In the genomic region with DNA sequence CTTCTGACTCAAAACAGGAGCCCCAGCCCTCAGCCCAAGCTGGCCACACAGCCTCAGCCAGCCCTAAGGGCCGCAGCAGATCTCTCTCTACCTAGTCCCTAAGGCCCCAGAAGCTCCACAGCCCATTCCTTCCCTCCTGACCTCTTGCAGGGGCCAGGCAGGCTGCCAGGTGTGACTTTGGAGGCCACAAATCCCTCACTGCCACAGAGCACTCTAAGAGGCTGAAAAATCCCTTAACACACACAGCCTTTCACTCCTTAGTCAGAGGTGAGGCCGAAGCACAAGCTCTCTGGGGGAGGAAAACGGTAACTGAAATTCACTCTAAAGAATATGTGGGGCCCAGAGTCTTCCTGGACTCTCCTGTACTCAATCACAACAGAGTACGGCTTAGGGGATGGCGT, we compare ENCODE assay signal across 21 cellular contexts. TPM values are rescaled to one million over a fixed set of nuclear protein-coding genes. Genes with fewer than 3 reads are reported as not detected.
DNase-seq lines count a peak whose midpoint lies in the region; ATAC-seq, FAIRE-seq and TF ChIP-seq lines count a peak whose summit lies in the region.
"Had no signal": no experiment of that assay in that cellular context is flagged by ENCODE, and none has a peak within 500 bp of the region (broad histone marks: within the 10 kb centered on the region; RNA-seq: fewer than 3 reads in every experiment).

No MANE protein-coding gene starts in this region.

- H3K27me3 ChIP-seq in Panc1 (ENCODE audit: control insufficient read depth, insufficient read depth, low read length) (no peaks in the 10 kb centered on the region), thyroid gland (no peaks in the 10 kb centered on the region)
- H3K27me3 ChIP-seq: suprapubic skin had no signal

- H3K27me3 Mint-ChIP-seq in activated T-helper 2 cell treated with anti-CD3 and anti-CD28 coated beads, Interferon-gamma antibody, Interleukin-2, Interleukin-4, amounts not matched to agents 10 μg/mL and 5 μg/mL and 100 μg/mL, durations not matched to agents 14 hours and 24 hours and 36 hours (ENCODE audit: low read depth) = peaks cover 15% of the 10 kb centered on the region

- FAIRE-seq in frontal cortex (lab: Jason Lieb, UNC) = no peak
- FAIRE-seq: A204.1, colon, keratinocyte had no signal

- no peak overlapping the region for H3K27ac ChIP-seq in Panc1 (ENCODE audit: low read length)
- H3K27ac ChIP-seq in thyroid gland = peak overlapping the region; percentile 54 to 78 (median 76)
- H3K27ac ChIP-seq: epithelial cell of prostate, suprapubic skin had no signal

- H3K36me3 Mint-ChIP-seq in activated T-helper 2 cell treated with anti-CD3 and anti-CD28 coated beads, Interferon-gamma antibody, Interleukin-2, Interleukin-4, amounts not matched to agents 10 μg/mL and 5 μg/mL and 100 μg/mL, durations not matched to agents 14 hours and 24 hours and 36 hours (ENCODE audit: low read depth) = no peaks in the 10 kb centered on the region

- CTCF ChIA-PET in Panc1 (lab: Charles Lee) = no interaction called here

- H3K4me3 Mint-ChIP-seq in activated T-helper 2 cell treated with anti-CD3 and anti-CD28 coated beads, Interferon-gamma antibody, Interleukin-2, Interleukin-4, amounts not matched to agents 10 μg/mL and 5 μg/mL and 100 μg/mL, durations not matched to agents 14 hours and 24 hours and 36 hours (ENCODE audit: low read depth) = no peak overlapping the region
- H3K4me3 Mint-ChIP-seq: activated CD4-positive, alpha-beta T cell treated with anti-CD3 and anti-CD28 coated beads, Interleukin-2, amount 10 ng/mL, durations not matched to agents 7 days and 5 days; activated T-helper 1 cell treated with anti-CD3 and anti-CD28 coated beads, Interleukin-12 subunit alpha, Interleukin-12 subunit beta, Interleukin-2, Interleukin-4 antibody, amounts not matched to agents 30 ng/mL and 10 ng/mL and 1 ng/mL, durations not matched to agents 14 hours and 24 hours and 36 hours had no signal

- TF ChIP-seq POLR2A in thyroid gland (IDR thresholded peaks at IDR 0.05) = no peak

- H3K4me1 ChIP-seq in Panc1 (ENCODE audit: control insufficient read depth, insufficient read depth, low read length) = no peaks in the 10 kb centered on the region
- peaks cover 8 to 25% of the 10 kb centered on the region in 2 donors for H3K4me1 ChIP-seq in thyroid gland

- in situ Hi-C loops in Panc1 (cut with HindIII; ENCODE audit: low pct_unique_long_range_greater_than_20kb, low sequenced_read_pairs) = no loop called here

- H3K9me3 ChIP-seq in Panc1 (ENCODE audit: control insufficient read depth, insufficient read depth, low read depth, low read length) (no peaks in the 10 kb centered on the region), thyroid gland (no peaks in the 10 kb centered on the region)
- H3K9me3 ChIP-seq: suprapubic skin had no signal

- no peaks in the 10 kb centered on the region for H3K9me3 Mint-ChIP-seq in activated T-helper 2 cell treated with anti-CD3 and anti-CD28 coated beads, Interferon-gamma antibody, Interleukin-2, Interleukin-4, amounts not matched to agents 10 μg/mL and 5 μg/mL and 100 μg/mL, durations not matched to agents 14 hours and 24 hours and 36 hours
- H3K9me3 Mint-ChIP-seq: activated CD4-positive, alpha-beta T cell treated with anti-CD3 and anti-CD28 coated beads, Interleukin-2, amount 10 ng/mL, durations not matched to agents 7 days and 5 days; activated T-helper 1 cell treated with anti-CD3 and anti-CD28 coated beads, Interleukin-12 subunit alpha, Interleukin-12 subunit beta, Interleukin-2, Interleukin-4 antibody, amounts not matched to agents 30 ng/mL and 10 ng/mL and 1 ng/mL, durations not matched to agents 14 hours and 24 hours and 36 hours had no signal

- no TSS peak for BruUV-seq in Panc1 (replicated peaks; lab: Mats Ljungman, UMichigan)

- intact Hi-C loops in Right ventricle myocardium inferior (cut with DNase I) = no loop called here
- intact Hi-C loops in left cardiac atrium (cut with DNase I) = no loop called here
- intact Hi-C loops in Panc1 (cut with micrococcal nuclease; ENCODE audit: unreplicated experiment) = no loop called here
- intact Hi-C loops in thyroid gland (cut with DNase I) = no loop called here
- intact Hi-C loops in activated T-helper 2 cell treated with anti-CD3 and anti-CD28 coated beads, Interferon-gamma antibody, Interleukin-2, Interleukin-4, amounts not matched to agents 10 μg/mL and 5 μg/mL and 100 μg/mL, durations not matched to agents 14 hours and 24 hours and 36 hours (cut with micrococcal nuclease) = no loop called here

- ATAC-seq in Right ventricle myocardium inferior (peak; percentile 49), left cardiac atrium (no peak), Panc1 (0 out of 2 replicates have a peak, but pooled peaks have one; percentile 38), GM21723 (IDR thresholded peaks at IDR 0.05; ENCODE audit: unreplicated experiment) (no peak)

- no peak for TF ChIP-seq CTCF in Panc1 (IDR thresholded peaks at IDR 0.05)
- no peak for TF ChIP-seq CTCF in thyroid gland (IDR thresholded peaks at IDR 0.05)

- H3K4me3 ChIP-seq in Panc1 (ENCODE audit: low read depth in 2 of 2, low read length in 2 of 2) (no peak overlapping the region), thyroid gland (replicated peaks in 1 of 3) (no peak overlapping the region)
- H3K4me3 ChIP-seq: suprapubic skin had no signal

- WGBS in thyroid gland, 2 donors = 87 to 89% methylated on average over 5 of the region's 5 CpGs

- no peak overlapping the region for H3K27ac Mint-ChIP-seq in activated T-helper 2 cell treated with anti-CD3 and anti-CD28 coated beads, Interferon-gamma antibody, Interleukin-2, Interleukin-4, amounts not matched to agents 10 μg/mL and 5 μg/mL and 100 μg/mL, durations not matched to agents 14 hours and 24 hours and 36 hours
- H3K27ac Mint-ChIP-seq: activated CD4-positive, alpha-beta T cell treated with anti-CD3 and anti-CD28 coated beads, Interleukin-2, amount 10 ng/mL, durations not matched to agents 7 days and 5 days; activated T-helper 1 cell treated with anti-CD3 and anti-CD28 coated beads, Interleukin-12 subunit alpha, Interleukin-12 subunit beta, Interleukin-2, Interleukin-4 antibody, amounts not matched to agents 30 ng/mL and 10 ng/mL and 1 ng/mL, durations not matched to agents 14 hours and 24 hours and 36 hours had no signal

- POLR2A ChIA-PET in Panc1 (lab: Charles Lee) = no interaction called here

- H3K4me1 Mint-ChIP-seq in activated T-helper 2 cell treated with anti-CD3 and anti-CD28 coated beads, Interferon-gamma antibody, Interleukin-2, Interleukin-4, amounts not matched to agents 10 μg/mL and 5 μg/mL and 100 μg/mL, durations not matched to agents 14 hours and 24 hours and 36 hours (ENCODE audit: low read depth) = peaks cover 57% of the 10 kb centered on the region

- H3K36me3 ChIP-seq in Panc1 (ENCODE audit: control insufficient read depth, insufficient read depth, low read length) (no peaks in the 10 kb centered on the region), thyroid gland (no peaks in the 10 kb centered on the region)
- H3K36me3 ChIP-seq: suprapubic skin had no signal

- DNase-seq in Right ventricle myocardium inferior (ENCODE audit: missing footprints) = no peak
- no peak for DNase-seq in left cardiac atrium
- DNase-seq in Panc1 (ENCODE audit: low read depth, low spot score) = no peak
- peak; percentile 58 for DNase-seq in islet precursor cell
- DNase-seq in thyroid gland = peak; percentile 41 to 46
- no peak for DNase-seq in activated T-helper 2 cell treated with anti-CD3 and anti-CD28 coated beads, Interferon-gamma antibody, Interleukin-2, Interleukin-4, amounts not matched to agents 10 μg/mL and 5 μg/mL and 100 μg/mL, durations not matched to agents 14 hours and 24 hours and 36 hours (ENCODE audit: low spot score)
- DNase-seq in frontal cortex (ENCODE audit: low spot score in 2 of 2) = no peak
- DNase-seq: activated CD4-positive, alpha-beta T cell treated with anti-CD3 and anti-CD28 coated beads, Interleukin-2, amount 10 ng/mL, durations not matched to agents 7 days and 5 days; GDM1; NCI-H2081; NCI-H526 treated with DMSO at 0.1 percent for 48 hours; posterior cingulate gyrus had no signal

RNA-seq across cellular contexts. Expression of a gene that starts 23.3 kb away (rescaled TPM):
- 110 TPM for total RNA-seq in Right ventricle myocardium inferior
- 10 to 100 TPM; 14.3 to 20.5 TPM for total RNA-seq in left cardiac atrium
- not detected for total RNA-seq in Panc1 (2021; ENCODE audit: unreplicated experiment)
- polyA plus RNA-seq in Panc1 (2012; ENCODE audit: insufficient read length) = not detected
- 10 to 100 TPM; 25.0 to 37.4 (median 31.0) TPM for total RNA-seq in thyroid gland
- 0.09 TPM in 1 of 2 replicates, not detected in the other for total RNA-seq in activated T-helper 2 cell treated with anti-CD3 and anti-CD28 coated beads, Interferon-gamma antibody, Interleukin-2, Interleukin-4, amounts not matched to agents 10 μg/mL and 5 μg/mL and 100 μg/mL, durations not matched to agents 14 hours and 24 hours and 36 hours
- 2.4 TPM for total RNA-seq in frontal cortex
- total RNA-seq: activated T-helper 1 cell treated with anti-CD3 and anti-CD28 coated beads, Interleukin-12 subunit alpha, Interleukin-12 subunit beta, Interleukin-2, Interleukin-4 antibody, amounts not matched to agents 30 ng/mL and 10 ng/mL and 1 ng/mL, durations not matched to agents 14 hours and 24 hours and 36 hours; T-helper 2 cell treated with Interferon-gamma antibody and Interleukin-4, amounts not matched to agents 100 ng/mL and 5 ng/mL, for 36 hours had no signal

RNA-seq across cellular contexts. Expression of a gene that starts 45.0 kb away (rescaled TPM):
- total RNA-seq in Right ventricle myocardium inferior (not detected), left cardiac atrium (not detected), Panc1 (2021; ENCODE audit: unreplicated experiment) (not detected), thyroid gland (not detected), frontal cortex (not detected)
- polyA plus RNA-seq in Panc1 (2012; ENCODE audit: insufficient read length) = not detected
- not detected in 2 replicates for total RNA-seq in activated T-helper 2 cell treated with anti-CD3 and anti-CD28 coated beads, Interferon-gamma antibody, Interleukin-2, Interleukin-4, amounts not matched to agents 10 μg/mL and 5 μg/mL and 100 μg/mL, durations not matched to agents 14 hours and 24 hours and 36 hours
- total RNA-seq: activated CD4-positive, alpha-beta T cell treated with anti-CD3 and anti-CD28 coated beads, Interleukin-2, amount 10 ng/mL, durations not matched to agents 7 days and 5 days; activated T-helper 1 cell treated with anti-CD3 and anti-CD28 coated beads, Interleukin-12 subunit alpha, Interleukin-12 subunit beta, Interleukin-2, Interleukin-4 antibody, amounts not matched to agents 30 ng/mL and 10 ng/mL and 1 ng/mL, durations not matched to agents 14 hours and 24 hours and 36 hours; RPMI7951; suprapubic skin; T-helper 2 cell treated with Interferon-gamma antibody and Interleukin-4, amounts not matched to agents 100 ng/mL and 5 ng/mL, for 36 hours had no signal
- polyA plus RNA-seq: keratinocyte had no signal

Comparison
In these comparisons a context has a peak if more than half of its experiments do, and no peak if none do; other contexts are left out.
1. ATAC-seq: peak in Right ventricle myocardium inferior (single experiment) and Panc1 (single experiment); none in left cardiac atrium (0 of 2) and GM21723 (single experiment).
2. DNase-seq: peak in islet precursor cell (single experiment) and thyroid gland (2 of 2); none in Right ventricle myocardium inferior (single experiment), left cardiac atrium (single experiment), Panc1 (single experiment), activated T-helper 2 cell treated with anti-CD3 and anti-CD28 coated beads, Interferon-gamma antibody, Interleukin-2, Interleukin-4, amounts not matched to agents 10 μg/mL and 5 μg/mL and 100 μg/mL, durations not matched to agents 14 hours and 24 hours and 36 hours (single experiment) and frontal cortex (0 of 2).